20 cellular contexts compared by ENCODE assay signal in the genomic region with DNA sequence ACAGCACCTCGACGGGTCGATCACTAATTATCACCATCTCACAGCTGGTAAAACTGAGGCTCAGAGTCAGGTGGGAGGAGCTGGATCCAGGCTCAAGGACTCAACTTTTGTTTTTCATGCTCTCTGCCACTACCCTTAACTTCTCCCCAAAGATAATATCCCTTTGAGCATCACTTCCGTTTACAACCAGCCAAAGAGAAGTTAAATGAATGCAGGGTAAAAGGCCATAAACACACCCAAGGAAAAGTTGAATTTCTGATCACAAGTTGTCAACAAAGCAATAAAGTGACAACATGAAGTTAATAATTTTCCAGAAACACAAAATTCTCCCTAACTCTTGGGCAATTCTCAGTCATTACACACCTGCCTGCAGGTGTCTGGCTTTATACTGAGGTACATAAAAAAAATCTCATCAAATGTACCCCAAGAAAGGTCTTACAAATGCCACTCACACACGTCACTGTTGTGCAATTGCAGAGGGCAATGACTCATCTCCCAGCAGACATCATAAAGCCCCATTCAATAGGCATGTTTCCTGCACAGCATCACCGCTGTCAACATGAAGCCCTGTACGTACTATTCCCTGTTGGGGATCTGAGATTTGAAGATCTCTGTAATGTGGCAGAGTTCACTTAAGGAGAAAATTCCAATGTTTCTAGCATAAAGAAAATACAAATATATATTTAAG. TPM values are rescaled to one million over a fixed set of nuclear protein-coding genes. Genes with fewer than 3 reads are reported as not detected.
A peak's percentile ranks its signal among the peaks of the same experiment; 100 is the strongest.
DNase-seq lines count a peak whose midpoint lies in the region; ATAC-seq and TF ChIP-seq lines count a peak whose summit lies in the region.
"Had no signal": no experiment of that assay in that cellular context is flagged by ENCODE, and none has a peak within 500 bp of the region (broad histone marks: within the 10 kb centered on the region; RNA-seq: fewer than 3 reads in every experiment).

No MANE protein-coding gene starts in this region.

- H3K4me3 ChIP-seq in A673 (ENCODE audit: low read depth, low read length, poor library complexity, severe bottlenecking) (no peak overlapping the region), PC-3 (ENCODE audit: low read length) (no peak overlapping the region)
- H3K4me3 ChIP-seq: prostate gland had no signal

- H3K79me2 ChIP-seq in PC-3 (ENCODE audit: low read length): no peaks in the 10 kb centered on the region

- H3K4me1 ChIP-seq in A673 (ENCODE audit: insufficient read depth, low read length, poor library complexity, severe bottlenecking): peaks cover 18% of the 10 kb centered on the region
- no peaks in the 10 kb centered on the region for H3K4me1 ChIP-seq in PC-3 (ENCODE audit: insufficient read depth, low read length)
- H3K4me1 ChIP-seq: prostate gland had no signal

- H4K20me1 ChIP-seq in PC-3 (ENCODE audit: low read length): no peaks in the 10 kb centered on the region

- H3K27ac Mint-ChIP-seq in chondrocyte (ENCODE audit: unreplicated experiment): no peak overlapping the region
- H3K27ac Mint-ChIP-seq: CD4-positive, CD25-positive, alpha-beta regulatory T cell had no signal

- H3K9me2 ChIP-seq in PC-3 (replicated peaks; ENCODE audit: low read length): no peaks in the 10 kb centered on the region

- TF ChIP-seq CTCF in A673 (conservative IDR thresholded peaks at IDR 0.05; ENCODE audit: low read depth, low read length): no peak
- no peak for TF ChIP-seq CTCF in PC-3 (conservative IDR thresholded peaks at IDR 0.05; ENCODE audit: low read depth, low read length)
- TF ChIP-seq CTCF in chondrocyte (IDR thresholded peaks at IDR 0.05): no peak

- H3K4me1 Mint-ChIP-seq in chondrocyte (ENCODE audit: low read depth): no peaks in the 10 kb centered on the region
- H3K4me1 Mint-ChIP-seq: CD4-positive, CD25-positive, alpha-beta regulatory T cell; neural crest cell had no signal

- no peaks in the 10 kb centered on the region for H3K9me3 ChIP-seq in A673 (ENCODE audit: low read depth, low read length, poor library complexity, severe bottlenecking)
- no peaks in the 10 kb centered on the region for H3K9me3 ChIP-seq in PC-3 (ENCODE audit: low read length)
- H3K9me3 ChIP-seq: prostate gland had no signal

- H3K9ac ChIP-seq in PC-3 (ENCODE audit: low read length): no peak overlapping the region

- no peak overlapping the region for H3K4me2 ChIP-seq in PC-3 (ENCODE audit: low read length)

- peak overlapping the region; percentile 77 for H3K27ac ChIP-seq in A673 (ENCODE audit: low read depth, low read length, poor library complexity, severe bottlenecking)
- H3K27ac ChIP-seq in PC-3 (ENCODE audit: low read length): no peak overlapping the region
- no peak overlapping the region for H3K27ac ChIP-seq in caudate nucleus (ENCODE audit: low read depth, low read length)
- H3K27ac ChIP-seq: prostate gland had no signal

- no peak overlapping the region for H2AFZ ChIP-seq in PC-3 (ENCODE audit: low read length)

- POLR2A ChIA-PET in A673 (lab: Charles Lee; ENCODE audit: low non-redundant PET): no interaction called here
- POLR2A ChIA-PET in PC-3 (lab: Charles Lee; ENCODE audit: unreplicated experiment): no interaction called here

- H3K36me3 ChIP-seq in A673 (ENCODE audit: insufficient read depth, low read length, poor library complexity, severe bottlenecking) (no peaks in the 10 kb centered on the region), PC-3 (ENCODE audit: low read depth, low read length) (no peaks in the 10 kb centered on the region)
- H3K36me3 ChIP-seq: prostate gland had no signal

- no peaks in the 10 kb centered on the region for H3K36me3 Mint-ChIP-seq in chondrocyte (ENCODE audit: low read depth)
- H3K36me3 Mint-ChIP-seq: CD4-positive, CD25-positive, alpha-beta regulatory T cell had no signal

- peak; percentile 93 for DNase-seq in A673 (ENCODE audit: low spot score)
- DNase-seq in PC-3: peak; percentile 52
- peak; percentile 21 for DNase-seq in foreskin melanocyte
- no peak for DNase-seq in chondrocyte (ENCODE audit: low spot score)
- no peak for DNase-seq in NCI-H748 treated with DMSO at 0.1 percent for 48 hours (lab: John Stamatoyannopoulos, UW)
- no peak for DNase-seq in caudate nucleus (lab: John Stamatoyannopoulos, UW)
- DNase-seq in NCI-H128 (lab: John Stamatoyannopoulos, UW; ENCODE audit: unreplicated experiment): no peak
- DNase-seq: activated effector memory CD4-positive, alpha-beta T cell treated with anti-CD3 and anti-CD28 coated beads, Interleukin-2, amount 50 U/mL, for 16 hours; CD4-positive, CD25-positive, alpha-beta regulatory T cell; DMS79 treated with DMSO at 0.1 percent for 48 hours; Karpas-422; left cardiac atrium; midbrain; NCI-H146; stimulated activated CD4-positive, alpha-beta T cell treated with anti-CD3 and anti-CD28 coated beads, Interleukin-4, amount 100 ng/mL, for 24 hours had no signal

- no peak overlapping the region for H3K4me3 Mint-ChIP-seq in chondrocyte (ENCODE audit: unreplicated experiment)
- H3K4me3 Mint-ChIP-seq: CD4-positive, CD25-positive, alpha-beta regulatory T cell; neural crest cell had no signal

- ATAC-seq in HG03354 (IDR thresholded peaks at IDR 0.05; ENCODE audit: poor library complexity, severe bottlenecking, unreplicated experiment): peak; percentile 38
- peak; percentile 50; the same call in 1 of the 2 replicates for ATAC-seq in PC-3
- ATAC-seq: esophagus mucosa, left cardiac atrium had no signal

- no peaks in the 10 kb centered on the region for H3F3A ChIP-seq in PC-3 (ENCODE audit: low read length, unreplicated experiment)

- H3K27me3 Mint-ChIP-seq in chondrocyte (ENCODE audit: low read depth): no peaks in the 10 kb centered on the region

- intact Hi-C loops in A673 (cut with micrococcal nuclease; ENCODE audit: unreplicated experiment): loop anchor here (5.0 kb wide), 2 partner anchors 156 to 174 kb away; no protein-coding TSS in a partner anchor
- intact Hi-C loops in PC-3 (cut with micrococcal nuclease): no loop called here

- peaks cover 10% of the 10 kb centered on the region for H3K9me3 Mint-ChIP-seq in chondrocyte (ENCODE audit: low read depth)
- H3K9me3 Mint-ChIP-seq: CD4-positive, CD25-positive, alpha-beta regulatory T cell had no signal

- CTCF ChIA-PET in A673 (lab: Charles Lee): no interaction called here
- CTCF ChIA-PET in PC-3 (lab: Charles Lee): no interaction called here

- no TSS peak for BruUV-seq in A673 (replicated peaks; lab: Mats Ljungman, UMichigan)
- no TSS peak for BruUV-seq in PC-3 (replicated peaks; lab: Mats Ljungman, UMichigan)

- no peaks in the 10 kb centered on the region for H3K27me3 ChIP-seq in A673 (replicated peaks; ENCODE audit: insufficient read depth, low read depth, low read length, poor library complexity)
- H3K27me3 ChIP-seq in PC-3 (ENCODE audit: low read length): 0 out of 2 replicates have a peak, but pooled peaks cover 1% of the 10 kb centered on the region

RNA-seq across cellular contexts. Expression of a gene that starts 3.4 kb away (rescaled TPM):
- total RNA-seq in A673 (2021) (not detected in 2 replicates), PC-3 (2014; rRNA removed) (not detected in 2 replicates), chondrocyte (not detected in 3 replicates)
- total RNA-seq: CD4-positive, CD25-positive, alpha-beta regulatory T cell; esophagus mucosa; left cardiac atrium; neural crest cell; prostate gland; subcutaneous adipose tissue had no signal

RNA-seq across cellular contexts. Expression of a gene that starts 13.6 kb away (rescaled TPM):
- not detected in 2 replicates for total RNA-seq in A673 (2021)
- total RNA-seq in PC-3 (2014; rRNA removed): not detected in 2 replicates
- total RNA-seq in chondrocyte: not detected in 3 replicates
- total RNA-seq: CD4-positive, CD25-positive, alpha-beta regulatory T cell; esophagus mucosa; left cardiac atrium; neural crest cell; prostate gland; subcutaneous adipose tissue had no signal

RNA-seq across cellular contexts. Expression of a gene that starts 23.8 kb away (rescaled TPM):
- total RNA-seq in A673 (2021): not detected in 2 replicates
- total RNA-seq in PC-3 (2014; rRNA removed): not detected in 2 replicates
- not detected in 3 replicates for total RNA-seq in chondrocyte
- total RNA-seq: CD4-positive, CD25-positive, alpha-beta regulatory T cell; esophagus mucosa; left cardiac atrium; neural crest cell; prostate gland; subcutaneous adipose tissue had no signal

RNA-seq across cellular contexts. Expression of a gene that starts 34.0 kb away (rescaled TPM):
- total RNA-seq in A673 (2021): not detected in 2 replicates
- not detected in 2 replicates for total RNA-seq in PC-3 (2014; rRNA removed)
- not detected in 3 replicates for total RNA-seq in chondrocyte
- total RNA-seq: CD4-positive, CD25-positive, alpha-beta regulatory T cell; esophagus mucosa; left cardiac atrium; neural crest cell; prostate gland; subcutaneous adipose tissue had no signal

RNA-seq across cellular contexts. Expression of a gene that starts 56.9 kb away (rescaled TPM):
- total RNA-seq in A673 (2021): not detected in 2 replicates
- not detected in 2 replicates for total RNA-seq in PC-3 (2014; rRNA removed)
- total RNA-seq in chondrocyte: not detected in 3 replicates
- total RNA-seq: CD4-positive, CD25-positive, alpha-beta regulatory T cell; esophagus mucosa; left cardiac atrium; neural crest cell; prostate gland; subcutaneous adipose tissue had no signal

Comparison
In these comparisons a context has a peak if more than half of its experiments do, and no peak if none do; other contexts are left out.
1. DNase-seq: peak in A673 (single experiment), PC-3 (single experiment) and foreskin melanocyte (single experiment); none in chondrocyte (single experiment), NCI-H748 treated with DMSO at 0.1 percent for 48 hours (single experiment), caudate nucleus (0 of 61) and NCI-H128 (single experiment).